ENCODE assay signal across 9 cellular contexts in the genomic region with DNA sequence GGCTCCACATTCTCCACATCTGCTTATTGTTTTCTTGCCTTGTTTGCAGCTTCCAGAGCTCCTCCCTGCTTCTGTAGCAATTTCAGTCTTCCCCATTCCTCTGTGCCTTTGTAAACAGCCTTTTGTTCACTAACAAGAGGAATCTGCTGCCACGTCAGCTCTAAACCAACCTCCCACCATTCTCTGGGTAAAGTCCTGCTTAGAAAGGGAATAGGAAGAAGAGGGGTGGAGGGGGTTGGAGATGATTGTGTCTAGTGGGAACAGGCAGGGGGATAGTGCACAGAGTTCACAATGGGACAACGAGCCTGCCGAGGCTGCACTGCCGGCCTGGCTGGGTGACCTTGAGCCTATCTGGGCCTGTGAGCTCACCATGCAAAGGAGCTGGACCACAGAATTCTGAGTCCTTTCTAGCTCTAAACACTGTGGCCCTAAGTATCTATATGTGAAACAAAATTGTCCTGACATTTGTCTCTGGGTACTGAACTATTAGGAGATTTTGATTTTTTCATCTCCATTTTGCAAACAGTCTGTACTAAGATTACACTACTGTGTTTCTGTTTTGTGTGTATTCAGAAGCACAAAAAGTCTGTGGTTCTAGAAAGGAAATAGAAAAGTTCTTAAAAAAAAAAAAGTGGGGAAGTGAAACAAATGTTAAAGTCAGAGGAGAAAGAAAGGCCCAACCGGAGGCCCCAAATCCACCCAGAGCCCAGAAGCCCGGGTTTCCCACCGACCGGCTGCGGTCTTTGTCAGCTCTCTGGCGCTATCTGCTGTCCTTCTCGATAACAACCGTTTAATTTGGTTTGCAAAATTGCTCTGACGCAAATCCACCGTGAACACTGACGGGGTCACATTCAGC. TPM values are rescaled to one million over a fixed set of nuclear protein-coding genes. Genes with fewer than 3 reads are reported as not detected.
DNase-seq lines count a peak whose midpoint lies in the region; ATAC-seq and TF ChIP-seq lines count a peak whose summit lies in the region.
"Had no signal": no experiment of that assay in that cellular context is flagged by ENCODE, and none has a peak within 500 bp of the region (broad histone marks: within the 10 kb centered on the region; RNA-seq: fewer than 3 reads in every experiment).

No MANE protein-coding gene starts in this region.

- peak overlapping the region in 1 of 2 donors; percentile 36 for H3K27ac ChIP-seq in liver (ENCODE audit: low read depth in 1 of 2, low read length in 2 of 2)

- H3K36me3 Mint-ChIP-seq in activated CD4-positive, alpha-beta T cell treated with anti-CD3 and anti-CD28 coated beads, Interleukin-2, amount 10 ng/mL, durations not matched to agents 24 days and 14 days (ENCODE audit: low read depth), result no peaks in the 10 kb centered on the region
- H3K36me3 Mint-ChIP-seq: activated naive CD8-positive, alpha-beta T cell had no signal

- ATAC-seq in GM18870 (IDR thresholded peaks at IDR 0.05; ENCODE audit: unreplicated experiment) (peak; percentile 90), HG03108 (IDR thresholded peaks at IDR 0.05; ENCODE audit: unreplicated experiment) (peak; percentile 90)

- WGBS in liver, result 15% methylated on average over 15 of the region's 15 CpGs

- no peaks in the 10 kb centered on the region for H3K9me3 ChIP-seq in liver (ENCODE audit: control insufficient read depth in 4 of 4, low read length in 3 of 4)

- intact Hi-C loops in activated CD4-positive, alpha-beta T cell treated with anti-CD3 and anti-CD28 coated beads, Interleukin-2, amount 10 ng/mL, durations not matched to agents 24 days and 14 days (cut with micrococcal nuclease), result loop anchor here (1.0 kb wide), 1 partner anchor 113 kb away; no protein-coding TSS in a partner anchor

- no peak overlapping the region for H3K4me3 ChIP-seq in liver (ENCODE audit: low read depth in 1 of 3, low read length in 3 of 3)

- TF ChIP-seq RAD21 in liver (IDR thresholded peaks at IDR 0.05), result peak; percentile 92 to 93

- no peak overlapping the region for H3K4me3 Mint-ChIP-seq in activated CD4-positive, alpha-beta T cell treated with anti-CD3 and anti-CD28 coated beads, Interleukin-2, amount 10 ng/mL, durations not matched to agents 24 days and 14 days
- H3K4me3 Mint-ChIP-seq: activated naive CD8-positive, alpha-beta T cell had no signal

- H3K4me1 ChIP-seq in liver (ENCODE audit: control insufficient read depth in 4 of 4, insufficient read depth in 4 of 4, low read length in 3 of 4), result peaks cover 0 to 4% (median 4%) of the 10 kb centered on the region in 4 donors

- TF ChIP-seq CTCF in liver (IDR thresholded peaks at IDR 0.05; ENCODE audit: low read depth, low read length, missing input control), result peak; percentile 72

- H3K36me3 ChIP-seq in liver (ENCODE audit: control insufficient read depth in 4 of 4, insufficient read depth in 3 of 4, low read depth in 1 of 4, low read length in 3 of 4), result no peaks in the 10 kb centered on the region

- H3K9ac ChIP-seq in liver (ENCODE audit: low read depth in 1 of 2, low read length in 2 of 2), result no peak overlapping the region

- peak; percentile 15 to 60 for DNase-seq in AML-193 (lab: John Stamatoyannopoulos, UW)
- peak; percentile 74 for DNase-seq in NCI-H345 treated with DMSO at 0.1 percent for 48 hours (lab: John Stamatoyannopoulos, UW; ENCODE audit: unreplicated experiment)
- peak; percentile 93 for DNase-seq in activated CD4-positive, alpha-beta T cell treated with anti-CD3 and anti-CD28 coated beads, Interleukin-2, amount 10 ng/mL, durations not matched to agents 24 days and 14 days
- peak; percentile 86 for DNase-seq in dedifferentiated amniotic fluid mesenchymal stem cell (ENCODE audit: extremely low spot score)
- DNase-seq in stimulated activated CD4-positive, alpha-beta T cell treated with anti-CD3 and anti-CD28 coated beads, TNF-alpha, amount 100 ng/mL, for 1 hour (ENCODE audit: low read depth in 3 of 3, low spot score in 1 of 3), result peak; percentile 42 to 57 (median 54)

- H3K27ac Mint-ChIP-seq in activated CD4-positive, alpha-beta T cell treated with anti-CD3 and anti-CD28 coated beads, Interleukin-2, amount 10 ng/mL, durations not matched to agents 24 days and 14 days, result no peak overlapping the region
- H3K27ac Mint-ChIP-seq: activated naive CD8-positive, alpha-beta T cell had no signal

- peaks cover 6% of the 10 kb centered on the region for H3K27me3 Mint-ChIP-seq in activated CD4-positive, alpha-beta T cell treated with anti-CD3 and anti-CD28 coated beads, Interleukin-2, amount 10 ng/mL, durations not matched to agents 24 days and 14 days
- H3K27me3 Mint-ChIP-seq: activated naive CD8-positive, alpha-beta T cell had no signal

- H3K4me1 Mint-ChIP-seq in activated CD4-positive, alpha-beta T cell treated with anti-CD3 and anti-CD28 coated beads, Interleukin-2, amount 10 ng/mL, durations not matched to agents 24 days and 14 days, result peaks cover 5% of the 10 kb centered on the region

- H3K27me3 ChIP-seq in liver (ENCODE audit: control insufficient read depth in 4 of 4, insufficient read depth in 4 of 4, low read length in 3 of 4), result no peaks in the 10 kb centered on the region

- no peaks in the 10 kb centered on the region for H3K9me3 Mint-ChIP-seq in activated CD4-positive, alpha-beta T cell treated with anti-CD3 and anti-CD28 coated beads, Interleukin-2, amount 10 ng/mL, durations not matched to agents 24 days and 14 days

TF ChIP-seq in liver, 16 proteins besides CTCF, POLR2A, EP300 and RAD21:
- no peak for TF ChIP-seq TAF1 (conservative IDR thresholded peaks at IDR 0.05)
- no peak for TF ChIP-seq GABPA (IDR thresholded peaks at IDR 0.05 in 1 of 2, conservative IDR thresholded peaks at IDR 0.05 in 1 of 2)
- no peak for TF ChIP-seq ZBTB33 (IDR thresholded peaks at IDR 0.05)
TF ChIP-seq in liver: peak in this region for 0.

RNA-seq across cellular contexts. Expression of gene PRND, which starts 1.4 kb away (rescaled TPM):
- not detected in 2 replicates for total RNA-seq in activated CD4-positive, alpha-beta T cell treated with anti-CD3 and anti-CD28 coated beads, Interleukin-2, amount 10 ng/mL, durations not matched to agents 24 days and 14 days
- under 1 TPM in 1 of 2 donors, not detected in 1; 0.23 TPM for total RNA-seq in liver
- not detected for polyA plus RNA-seq in liver

RNA-seq across cellular contexts. Expression of gene PRNP, which starts 34.1 kb away (rescaled TPM):
- total RNA-seq in activated CD4-positive, alpha-beta T cell treated with anti-CD3 and anti-CD28 coated beads, Interleukin-2, amount 10 ng/mL, durations not matched to agents 24 days and 14 days, result 38.9 and 44.3 TPM in 2 replicates
- 10 to 100 TPM; 33.1 to 47.7 TPM for total RNA-seq in liver
- 10 to 100 TPM; 25.9 to 36.0 TPM for polyA plus RNA-seq in liver

Comparison
In these comparisons a context has a peak if more than half of its experiments do, and no peak if none do; other contexts are left out.
1. DNase-seq: peak in every context shown above with its lines; median percentile 93 in activated CD4-positive, alpha-beta T cell treated with anti-CD3 and anti-CD28 coated beads, Interleukin-2, amount 10 ng/mL, durations not matched to agents 24 days and 14 days; 86 in dedifferentiated amniotic fluid mesenchymal stem cell; 74 in NCI-H345 treated with DMSO at 0.1 percent for 48 hours; 54 in stimulated activated CD4-positive, alpha-beta T cell treated with anti-CD3 and anti-CD28 coated beads, TNF-alpha, amount 100 ng/mL, for 1 hour; 38 in AML-193.